Comparison of ENCODE assay signal across 35 cellular contexts in the genomic region with DNA sequence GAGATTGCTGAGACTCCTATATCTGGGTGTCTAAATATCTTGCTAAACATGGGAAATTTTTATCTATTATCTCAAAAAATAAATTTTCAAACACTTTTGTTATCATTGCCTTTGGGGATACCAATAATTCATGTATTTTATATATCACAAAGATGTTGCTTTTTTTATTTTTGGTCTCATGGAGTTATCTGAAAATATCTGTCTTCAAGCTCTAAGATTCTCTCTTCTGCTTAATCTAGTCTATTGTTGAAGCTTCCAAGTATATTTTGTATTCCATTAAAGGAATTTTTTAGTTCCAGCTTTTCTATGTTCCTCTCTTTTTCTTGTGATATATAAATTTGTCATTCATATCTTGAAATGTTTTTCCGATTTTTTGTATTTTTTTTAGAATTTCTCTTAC.
DNase-seq lines count a peak whose midpoint lies in the region; ATAC-seq, FAIRE-seq and TF ChIP-seq lines count a peak whose summit lies in the region.
"Had no signal": no experiment of that assay in that cellular context is flagged by ENCODE, and none has a peak within 500 bp of the region (broad histone marks: within the 10 kb centered on the region; RNA-seq: fewer than 3 reads in every experiment).

No MANE protein-coding gene starts in this region.

- no peaks in the 10 kb centered on the region for H3K9me3 ChIP-seq in SK-N-SH
- no peaks in the 10 kb centered on the region for H3K9me3 ChIP-seq in HEK293 (ENCODE audit: control insufficient read depth, insufficient read depth, low read depth, low read length)
- peaks cover 7% of the 10 kb centered on the region; the same call in 1 of the 2 replicates for H3K9me3 ChIP-seq in SU-DHL-6 (ENCODE audit: insufficient read depth, low read length)
- no peaks in the 10 kb centered on the region for H3K9me3 ChIP-seq in K562 (replicated peaks; ENCODE audit: control insufficient read depth, insufficient read depth, low read depth, low read length)
- H3K9me3 ChIP-seq: A549, BE2C, Caco-2 had no signal

- H3K36me3 ChIP-seq in SK-N-SH (replicated peaks in 1 of 2; ENCODE audit: control insufficient read depth in 1 of 2, insufficient read depth in 2 of 2, low read length in 1 of 2): no peaks in the 10 kb centered on the region
- H3K36me3 ChIP-seq in HEK293 (ENCODE audit: control insufficient read depth in 2 of 2, insufficient read depth in 1 of 2, low read length in 2 of 2): no peaks in the 10 kb centered on the region
- 0 out of 2 replicates have a peak, but pooled peaks cover 4% of the 10 kb centered on the region for H3K36me3 ChIP-seq in SU-DHL-6 (ENCODE audit: low read length)
- no peaks in the 10 kb centered on the region for H3K36me3 ChIP-seq in K562 (ENCODE audit: control insufficient read depth, insufficient read depth, low read length)
- H3K36me3 ChIP-seq: BE2C; BLaER1; BLaER1 treated with 17β-estradiol and CSF1 and Interleukin-3, amounts not matched to agents 10 nM and 100 nM had no signal

- H3K4me2 ChIP-seq in SK-N-SH (no peak overlapping the region), SU-DHL-6 (ENCODE audit: low read depth, low read length, poor library complexity, severe bottlenecking) (peak overlapping the region; percentile 20), K562 (ENCODE audit: insufficient read depth, low read length) (no peak overlapping the region)
- H3K4me2 ChIP-seq: A549 had no signal

- H4K20me1 ChIP-seq in SK-N-SH (ENCODE audit: insufficient read depth) (no peaks in the 10 kb centered on the region), SU-DHL-6 (ENCODE audit: low read depth, low read length) (no peaks in the 10 kb centered on the region), K562 (replicated peaks; ENCODE audit: control insufficient read depth, insufficient read depth, low read length) (no peaks in the 10 kb centered on the region)
- H4K20me1 ChIP-seq: BLaER1; BLaER1 treated with 17β-estradiol and CSF1 and Interleukin-3, amounts not matched to agents 10 nM and 100 nM had no signal

- H3K4me1 ChIP-seq in SK-N-SH (ENCODE audit: control insufficient read depth in 1 of 2, insufficient read depth in 2 of 2, low read depth in 1 of 2, low read length in 1 of 2) (no peaks in the 10 kb centered on the region), HEK293 (ENCODE audit: control insufficient read depth, insufficient read depth, low read length) (no peaks in the 10 kb centered on the region), K562 (replicated peaks in 1 of 2; ENCODE audit: control insufficient read depth in 2 of 2, insufficient read depth in 2 of 2, low read length in 2 of 2) (no peaks in the 10 kb centered on the region)
- H3K4me1 ChIP-seq: A549, BE2C, Caco-2 had no signal

- no peak for TF ChIP-seq CTCF in SK-N-SH (IDR thresholded peaks at IDR 0.05)
- no peak for TF ChIP-seq CTCF in HEK293 (tag by site-specific recombination; IDR thresholded peaks at IDR 0.05)
- TF ChIP-seq CTCF in SU-DHL-6 (IDR thresholded peaks at IDR 0.05; ENCODE audit: insufficient read depth, low read length, poor library complexity, severe bottlenecking): no peak
- no peak for TF ChIP-seq CTCF in K562 (IDR thresholded peaks at IDR 0.05 in 2 of 3, conservative IDR thresholded peaks at IDR 0.05 in 1 of 3; ENCODE audit: insufficient read depth in 2 of 3, low read depth in 1 of 3, low read length in 3 of 3)

- H2AFZ ChIP-seq in SK-N-SH (ENCODE audit: low read depth) (no peak overlapping the region), SU-DHL-6 (ENCODE audit: low read depth, low read length, severe bottlenecking) (no peak overlapping the region), K562 (ENCODE audit: low read depth, low read length) (no peak overlapping the region)

- BruUV-seq in K562 (replicated peaks; lab: Mats Ljungman, UMichigan): no TSS peak

- TF ChIP-seq EP300 in SK-N-SH (IDR thresholded peaks at IDR 0.05; ENCODE audit: borderline replicate concordance in 1 of 2, low read depth in 1 of 2, low read length in 1 of 2) (no peak), K562 (IDR thresholded peaks at IDR 0.05; ENCODE audit: low read length) (no peak)

- H3K9me2 ChIP-seq in SK-N-SH (no peaks in the 10 kb centered on the region), SU-DHL-6 (replicated peaks; ENCODE audit: insufficient read depth, low read length) (0 out of 2 replicates have a peak, but pooled peaks cover 3% of the 10 kb centered on the region)

- H3K4me3 ChIP-seq in SK-N-SH (ENCODE audit: low read depth in 2 of 2, low read length in 1 of 2) (no peak overlapping the region), HEK293 (ENCODE audit: low read depth, low read length) (no peak overlapping the region), SU-DHL-6 (ENCODE audit: insufficient read depth, low read length, poor library complexity, severe bottlenecking) (no peak overlapping the region), K562 (no peak overlapping the region)
- H3K4me3 ChIP-seq: A549; BLaER1; BLaER1 treated with 17β-estradiol and CSF1 and Interleukin-3, amounts not matched to agents 10 nM and 100 nM had no signal

- no peaks in the 10 kb centered on the region for H3K27me3 ChIP-seq in SK-N-SH (ENCODE audit: insufficient read depth)
- H3K27me3 ChIP-seq in SU-DHL-6 (ENCODE audit: low read length): no peaks in the 10 kb centered on the region
- no peaks in the 10 kb centered on the region for H3K27me3 ChIP-seq in K562 (ENCODE audit: control insufficient read depth in 2 of 2, insufficient read depth in 2 of 2, low read length in 2 of 2)
- H3K27me3 ChIP-seq: BE2C; BLaER1; BLaER1 treated with 17β-estradiol and CSF1 and Interleukin-3, amounts not matched to agents 10 nM and 100 nM had no signal

- ATAC-seq in SK-N-SH treated with all-trans-retinoic acid at 6 μM for 48 hours: no peak
- no peak for ATAC-seq in K562
- ATAC-seq in left cardiac atrium: no peak
- ATAC-seq: A549; CD8-positive, alpha-beta T cell had no signal

- WGBS in SK-N-SH (ENCODE audit: low lambda C conversion rate): 44% methylated on average over 1 of the region's 1 CpG
- 0% methylated on average over 1 of the region's 1 CpG for WGBS in K562 (ENCODE audit: insufficient coverage, low coverage, missing lambda C conversion rate)

- TF ChIP-seq RAD21 in SK-N-SH (IDR thresholded peaks at IDR 0.05; ENCODE audit: low read length): no peak
- no peak for TF ChIP-seq RAD21 in K562 (CRISPR knock-in tag; conservative IDR thresholded peaks at IDR 0.05 in 1 of 2, IDR thresholded peaks at IDR 0.05 in 1 of 2)

- CTCF ChIA-PET in SK-N-SH (lab: Yijun Ruan, JAX): no interaction called here
- CTCF ChIA-PET in HEK293 (lab: Yijun Ruan, JAX): no interaction called here
- CTCF ChIA-PET in K562 (lab: Yijun Ruan, JAX; ENCODE audit: low intra/inter-chr PET ratio): no interaction called here

- no peaks in the 10 kb centered on the region for H3F3A ChIP-seq in SK-N-SH (replicated peaks; ENCODE audit: insufficient read depth)
- peaks cover 3% of the 10 kb centered on the region; the same call in 1 of the 2 replicates for H3F3A ChIP-seq in SU-DHL-6 (ENCODE audit: insufficient read depth)

- H3K27ac ChIP-seq in SK-N-SH (ENCODE audit: low read depth in 2 of 2, low read length in 1 of 2): no peak overlapping the region
- no peak overlapping the region for H3K27ac ChIP-seq in HEK293 (ENCODE audit: extremely low read depth, low read depth, low read length)
- peak overlapping the region; percentile 42 for H3K27ac ChIP-seq in SU-DHL-6 (ENCODE audit: low read depth, low read length)
- H3K27ac ChIP-seq in K562 (ENCODE audit: extremely low read depth, low read depth, low read length): no peak overlapping the region
- H3K27ac ChIP-seq: 22Rv1; A549; BLaER1; BLaER1 treated with 17β-estradiol and CSF1 and Interleukin-3, amounts not matched to agents 10 nM and 100 nM; C4-2B had no signal

- DNase-seq in SK-N-SH (no peak), K562 (ENCODE audit: extremely low read depth in 1 of 4, low spot score in 3 of 4) (no peak), left cardiac atrium (no peak), cortex of kidney (lab: John Stamatoyannopoulos, UW) (no peak), HTR-8/SVneo (ENCODE audit: insufficient read length, low spot score) (no peak)
- DNase-seq: 8988T; ACHN; AML-193; BE2C; C1 segment of cervical spinal cord; Caco-2; Calu3; CD4-positive, alpha-beta memory T cell; CD4-positive, alpha-beta T cell; CD4-positive, CD25-positive, alpha-beta regulatory T cell; CD8-positive, alpha-beta memory T cell; CD8-positive, alpha-beta T cell; COR-L47; DMS 273 treated with DMSO at 0.1 percent for 48 hours; DMS153; DMS53; DMS79; DMS79 treated with DMSO at 0.1 percent for 48 hours; DND-41; EL had no signal

- FAIRE-seq in K562 (lab: Jason Lieb, UNC) (no peak), HTR-8/SVneo (lab: Jason Lieb, UNC) (no peak)
- FAIRE-seq: A204.1, A549, D721Med had no signal

- H3K79me2 ChIP-seq in SK-N-SH (ENCODE audit: insufficient read depth): no peaks in the 10 kb centered on the region
- no peaks in the 10 kb centered on the region for H3K79me2 ChIP-seq in SU-DHL-6 (ENCODE audit: insufficient read depth, low read length)
- no peaks in the 10 kb centered on the region for H3K79me2 ChIP-seq in K562 (ENCODE audit: control insufficient read depth, insufficient read depth, low read length)

- in situ Hi-C loops in K562 (cut with MboI): no loop called here

- intact Hi-C loops in K562 (cut with micrococcal nuclease) (no loop called here), left cardiac atrium (cut with DNase I) (no loop called here)

- H3K9me1 ChIP-seq in K562 (ENCODE audit: control insufficient read depth, insufficient read depth, low read length): no peaks in the 10 kb centered on the region

- no peak overlapping the region for H3K9ac ChIP-seq in SK-N-SH
- H3K9ac ChIP-seq in SU-DHL-6 (ENCODE audit: low read length): no peak overlapping the region
- H3K9ac ChIP-seq in K562 (ENCODE audit: insufficient read depth in 1 of 2, low read depth in 2 of 2, low read length in 2 of 2): no peak overlapping the region
- H3K9ac ChIP-seq: BLaER1; BLaER1 treated with 17β-estradiol and CSF1 and Interleukin-3, amounts not matched to agents 10 nM and 100 nM had no signal

- POLR2A ChIA-PET in SK-N-SH (lab: Yijun Ruan, JAX): no interaction called here
- POLR2A ChIA-PET in HEK293 (lab: Yijun Ruan, JAX): no interaction called here
- POLR2A ChIA-PET in K562 (lab: Yijun Ruan, JAX): no interaction called here

- TF ChIP-seq POLR2A in K562 (conservative IDR thresholded peaks at IDR 0.05): no peak

TF ChIP-seq in SK-N-SH treated with all-trans-retinoic acid at 6 μM for 48 hours, 23 proteins besides CTCF, POLR2A, EP300 and RAD21:
- TF ChIP-seq ZFP30 (CRISPR knock-in tag; IDR thresholded peaks at IDR 0.05) (peak; percentile 98), OSR1 (CRISPR knock-in tag; IDR thresholded peaks at IDR 0.05) (no peak)

TF ChIP-seq in SK-N-SH, 30 proteins besides CTCF, POLR2A, EP300 and RAD21 (continues in another document):
- TF ChIP-seq NFIC (IDR thresholded peaks at IDR 0.05; ENCODE audit: borderline replicate concordance): no peak
- TF ChIP-seq SMC3 (IDR thresholded peaks at IDR 0.05; ENCODE audit: low read depth, low read length): no peak

TF ChIP-seq in K562, 482 proteins besides CTCF, POLR2A, EP300 and RAD21:
- TF ChIP-seq SP2 (IDR thresholded peaks at IDR 0.05; ENCODE audit: extremely low read depth, low read depth, low read length, poor library complexity, severe bottlenecking) (no peak), ADNP (tag; IDR thresholded peaks at IDR 0.05) (no peak), ZFP30 (CRISPR knock-in tag; IDR thresholded peaks at IDR 0.05; ENCODE audit: borderline replicate concordance) (peak; percentile 58; the same call in 1 of the 2 replicates)
TF ChIP-seq in K562: peak in this region for 1.
